ENCODE assay signal across 27 cellular contexts in genomic region chr20:25218109-25218486, GRCh38.
"Had no signal": no experiment of that assay in that cellular context is flagged by ENCODE, and none has a peak within 500 bp of the region (broad histone marks: within the 10 kb centered on the region; RNA-seq: fewer than 3 reads in every experiment).

No MANE protein-coding gene starts in this region.

- H3K36me3 ChIP-seq: MG63 had no signal

- H3K4me3 Mint-ChIP-seq: activated CD8-positive, alpha-beta T cell treated with anti-CD3 and anti-CD28 coated beads for 36 hours; activated naive CD4-positive, alpha-beta T cell treated with anti-CD3 and anti-CD28 coated beads, Interleukin-2, amount 50 U/mL, for 24 hours; activated naive CD8-positive, alpha-beta T cell treated with anti-CD3 and anti-CD28 coated beads, Interleukin-2, amount 50 U/mL, for 24 hours; activated T-helper 1 cell treated with anti-CD3 and anti-CD28 coated beads, Interleukin-12 subunit alpha, Interleukin-12 subunit beta, Interleukin-2, Interleukin-4 antibody, amounts not matched to agents 30 ng/mL and 10 ng/mL and 1 ng/mL, durations not matched to agents 14 hours and 24 hours and 36 hours had no signal

- H3K27me3 ChIP-seq: ascending aorta, body of pancreas, MG63, SJCRH30 had no signal

- ATAC-seq: activated CD4-positive, CD25-positive, alpha-beta regulatory T cell treated with anti-CD3 and anti-CD28 coated beads, Interleukin-2, amount 50 U/mL, for 24 hours; activated CD8-positive, alpha-beta T cell treated with anti-CD3 and anti-CD28 coated beads for 36 hours; activated naive CD8-positive, alpha-beta T cell treated with anti-CD3 and anti-CD28 coated beads, Interleukin-2, amount 50 U/mL, for 24 hours; body of pancreas; Panc1 had no signal

- H3K27me3 Mint-ChIP-seq: activated CD8-positive, alpha-beta T cell treated with anti-CD3 and anti-CD28 coated beads for 36 hours; activated naive CD4-positive, alpha-beta T cell treated with anti-CD3 and anti-CD28 coated beads, Interleukin-2, amount 50 U/mL, for 24 hours; activated naive CD8-positive, alpha-beta T cell treated with anti-CD3 and anti-CD28 coated beads, Interleukin-2, amount 50 U/mL, for 24 hours had no signal

- H3K4me1 ChIP-seq: ascending aorta had no signal

- H3K4me3 ChIP-seq: ascending aorta, body of pancreas, MG63, SJCRH30 had no signal

- DNase-seq: activated CD4-positive, alpha-beta T cell treated with anti-CD3 and anti-CD28 coated beads for 4 hours; activated CD8-positive, alpha-beta memory T cell treated with anti-CD3 and anti-CD28 coated beads, Interleukin-2, amount 50 U/mL, for 4 hours; activated CD8-positive, alpha-beta T cell treated with anti-CD3 and anti-CD28 coated beads for 36 hours; activated naive CD8-positive, alpha-beta T cell treated with anti-CD3 and anti-CD28 coated beads, Interleukin-2, amount 50 U/mL, for 24 hours; activated T-cell treated with anti-CD3 and anti-CD28 coated beads, Interleukin-2, amount 50 U/mL, for 1 hour; amniotic stem cell; body of pancreas; MG63; MV-4-11; NCI-H1092 treated with DMSO at 0.1 percent for 48 hours; NCI-H1417 treated with DMSO at 0.1 percent for 48 hours; NCI-H1694 treated with DMSO at 0.1 percent for 48 hours; NCI-H2029 treated with DMSO at 0.1 percent for 48 hours; NCI-H510A treated with DMSO at 0.1 percent for 48 hours; NCI-H69; NK-92 treated with Interleukin-12 subunit alpha and Interleukin-12 subunit beta, amount 100 ng/mL, for 24 hours; OCI-M1; Right ventricle myocardium superior; RPMI8226; SJCRH30; SK-N-SH; T-helper 1 cell had no signal

- H3K4me1 Mint-ChIP-seq: activated naive CD4-positive, alpha-beta T cell treated with anti-CD3 and anti-CD28 coated beads, Interleukin-2, amount 50 U/mL, for 24 hours had no signal

- H3K27ac Mint-ChIP-seq: activated CD8-positive, alpha-beta T cell treated with anti-CD3 and anti-CD28 coated beads for 36 hours; activated naive CD4-positive, alpha-beta T cell treated with anti-CD3 and anti-CD28 coated beads, Interleukin-2, amount 50 U/mL, for 24 hours; activated naive CD8-positive, alpha-beta T cell treated with anti-CD3 and anti-CD28 coated beads, Interleukin-2, amount 50 U/mL, for 24 hours; activated T-helper 1 cell treated with anti-CD3 and anti-CD28 coated beads, Interleukin-12 subunit alpha, Interleukin-12 subunit beta, Interleukin-2, Interleukin-4 antibody, amounts not matched to agents 30 ng/mL and 10 ng/mL and 1 ng/mL, durations not matched to agents 14 hours and 24 hours and 36 hours had no signal

- H3K9me3 Mint-ChIP-seq: activated CD8-positive, alpha-beta T cell treated with anti-CD3 and anti-CD28 coated beads for 36 hours; activated naive CD4-positive, alpha-beta T cell treated with anti-CD3 and anti-CD28 coated beads, Interleukin-2, amount 50 U/mL, for 24 hours; activated naive CD8-positive, alpha-beta T cell treated with anti-CD3 and anti-CD28 coated beads, Interleukin-2, amount 50 U/mL, for 24 hours; activated T-helper 1 cell treated with anti-CD3 and anti-CD28 coated beads, Interleukin-12 subunit alpha, Interleukin-12 subunit beta, Interleukin-2, Interleukin-4 antibody, amounts not matched to agents 30 ng/mL and 10 ng/mL and 1 ng/mL, durations not matched to agents 14 hours and 24 hours and 36 hours had no signal

- H3K9me3 ChIP-seq: ascending aorta, body of pancreas, MG63, SJCRH30, SK-N-SH had no signal

- H3K27ac ChIP-seq: ascending aorta, body of pancreas, SJCRH30 had no signal
